In the genomic region with DNA sequence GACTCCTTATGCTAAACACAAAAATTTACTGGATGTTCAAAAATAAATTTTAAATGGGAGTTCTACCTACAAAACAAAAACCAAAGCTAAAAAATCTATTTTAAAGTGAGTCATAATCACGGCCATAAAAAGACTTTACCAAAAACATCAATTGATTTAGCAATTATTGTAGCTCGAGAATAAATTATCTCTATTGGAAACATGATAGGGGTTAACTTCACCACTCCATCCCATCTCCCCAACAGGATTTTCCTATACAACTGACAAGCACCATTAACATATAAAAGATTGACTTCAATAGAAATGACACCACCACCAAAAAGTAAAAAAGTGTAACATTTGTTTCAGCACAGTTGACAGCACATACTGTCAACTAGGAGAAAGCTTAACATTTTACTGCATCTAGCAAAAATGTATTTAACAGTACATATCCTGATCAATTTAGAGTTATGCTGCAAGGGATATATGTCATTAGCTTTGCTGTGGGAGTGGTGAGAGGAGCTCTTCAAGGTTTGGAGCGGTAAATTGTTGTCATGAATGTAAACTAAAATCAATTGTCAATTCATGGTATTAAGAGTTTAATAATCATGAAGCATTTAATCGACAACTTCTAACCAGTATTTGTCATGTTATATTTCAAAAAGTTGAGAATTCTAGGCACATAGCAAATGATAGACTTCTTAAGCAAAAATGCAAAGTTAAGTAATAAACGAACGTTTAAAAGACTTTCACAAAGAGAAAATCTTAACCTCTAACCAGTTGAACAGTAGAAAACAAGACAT, we compare ENCODE assay signal across 1 cellular context.
TF ChIP-seq lines count a peak whose summit lies in the region.

No MANE protein-coding gene starts in this region.

TF ChIP-seq in endothelial cell of umbilical vein, 7 proteins besides CTCF, POLR2A, EP300 and RAD21:
- TF ChIP-seq POLR2AphosphoS5 (IDR thresholded peaks at IDR 0.05; ENCODE audit: insufficient read depth, low read depth, low read length) (no peak), GATA2 (IDR thresholded peaks at IDR 0.05; ENCODE audit: insufficient read depth, insufficient read length, low read depth, low read length) (no peak), MYC (IDR thresholded peaks at IDR 0.05; ENCODE audit: low read depth, low read length) (no peak), EZH2 (IDR thresholded peaks at IDR 0.05; ENCODE audit: borderline replicate concordance, low read depth, low read length, severe bottlenecking) (no peak), JUN (IDR thresholded peaks at IDR 0.05; ENCODE audit: borderline replicate concordance, insufficient read depth, insufficient read length, low read depth) (no peak), FOS (IDR thresholded peaks at IDR 0.05; ENCODE audit: borderline replicate concordance, insufficient read depth, low read length) (no peak)
- TF ChIP-seq, protein P1, sequence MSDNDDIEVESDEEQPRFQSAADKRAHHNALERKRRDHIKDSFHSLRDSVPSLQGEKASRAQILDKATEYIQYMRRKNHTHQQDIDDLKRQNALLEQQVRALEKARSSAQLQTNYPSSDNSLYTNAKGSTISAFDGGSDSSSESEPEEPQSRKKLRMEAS (IDR thresholded peaks at IDR 0.05; ENCODE audit: insufficient read depth, insufficient read length) = no peak
